1 cellular context compared by ENCODE assay signal in the genomic region with DNA sequence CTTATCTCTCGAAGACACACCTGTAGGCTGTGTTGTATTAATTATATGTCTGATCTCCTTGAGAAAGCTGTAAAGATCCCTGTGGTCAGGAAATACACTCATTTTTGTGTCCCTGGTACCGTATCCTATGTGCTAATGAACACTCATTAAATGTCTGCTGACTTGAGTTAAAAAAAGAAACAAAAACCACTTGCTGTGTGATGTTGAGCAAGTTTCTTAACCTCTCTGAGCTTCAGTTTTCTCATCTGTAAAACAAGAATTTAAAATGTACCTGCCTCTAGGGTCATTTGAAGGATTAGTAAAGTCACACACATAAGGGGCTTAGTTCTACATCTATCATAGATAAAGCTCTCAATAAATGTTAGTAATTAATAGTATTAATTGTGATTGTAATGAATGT.
TF ChIP-seq lines count a peak whose summit lies in the region.

No MANE protein-coding gene starts in this region.

TF ChIP-seq in K562, 482 proteins besides CTCF, POLR2A, EP300 and RAD21 (continued from another document and continues in another):
- TF ChIP-seq, protein P1, sequence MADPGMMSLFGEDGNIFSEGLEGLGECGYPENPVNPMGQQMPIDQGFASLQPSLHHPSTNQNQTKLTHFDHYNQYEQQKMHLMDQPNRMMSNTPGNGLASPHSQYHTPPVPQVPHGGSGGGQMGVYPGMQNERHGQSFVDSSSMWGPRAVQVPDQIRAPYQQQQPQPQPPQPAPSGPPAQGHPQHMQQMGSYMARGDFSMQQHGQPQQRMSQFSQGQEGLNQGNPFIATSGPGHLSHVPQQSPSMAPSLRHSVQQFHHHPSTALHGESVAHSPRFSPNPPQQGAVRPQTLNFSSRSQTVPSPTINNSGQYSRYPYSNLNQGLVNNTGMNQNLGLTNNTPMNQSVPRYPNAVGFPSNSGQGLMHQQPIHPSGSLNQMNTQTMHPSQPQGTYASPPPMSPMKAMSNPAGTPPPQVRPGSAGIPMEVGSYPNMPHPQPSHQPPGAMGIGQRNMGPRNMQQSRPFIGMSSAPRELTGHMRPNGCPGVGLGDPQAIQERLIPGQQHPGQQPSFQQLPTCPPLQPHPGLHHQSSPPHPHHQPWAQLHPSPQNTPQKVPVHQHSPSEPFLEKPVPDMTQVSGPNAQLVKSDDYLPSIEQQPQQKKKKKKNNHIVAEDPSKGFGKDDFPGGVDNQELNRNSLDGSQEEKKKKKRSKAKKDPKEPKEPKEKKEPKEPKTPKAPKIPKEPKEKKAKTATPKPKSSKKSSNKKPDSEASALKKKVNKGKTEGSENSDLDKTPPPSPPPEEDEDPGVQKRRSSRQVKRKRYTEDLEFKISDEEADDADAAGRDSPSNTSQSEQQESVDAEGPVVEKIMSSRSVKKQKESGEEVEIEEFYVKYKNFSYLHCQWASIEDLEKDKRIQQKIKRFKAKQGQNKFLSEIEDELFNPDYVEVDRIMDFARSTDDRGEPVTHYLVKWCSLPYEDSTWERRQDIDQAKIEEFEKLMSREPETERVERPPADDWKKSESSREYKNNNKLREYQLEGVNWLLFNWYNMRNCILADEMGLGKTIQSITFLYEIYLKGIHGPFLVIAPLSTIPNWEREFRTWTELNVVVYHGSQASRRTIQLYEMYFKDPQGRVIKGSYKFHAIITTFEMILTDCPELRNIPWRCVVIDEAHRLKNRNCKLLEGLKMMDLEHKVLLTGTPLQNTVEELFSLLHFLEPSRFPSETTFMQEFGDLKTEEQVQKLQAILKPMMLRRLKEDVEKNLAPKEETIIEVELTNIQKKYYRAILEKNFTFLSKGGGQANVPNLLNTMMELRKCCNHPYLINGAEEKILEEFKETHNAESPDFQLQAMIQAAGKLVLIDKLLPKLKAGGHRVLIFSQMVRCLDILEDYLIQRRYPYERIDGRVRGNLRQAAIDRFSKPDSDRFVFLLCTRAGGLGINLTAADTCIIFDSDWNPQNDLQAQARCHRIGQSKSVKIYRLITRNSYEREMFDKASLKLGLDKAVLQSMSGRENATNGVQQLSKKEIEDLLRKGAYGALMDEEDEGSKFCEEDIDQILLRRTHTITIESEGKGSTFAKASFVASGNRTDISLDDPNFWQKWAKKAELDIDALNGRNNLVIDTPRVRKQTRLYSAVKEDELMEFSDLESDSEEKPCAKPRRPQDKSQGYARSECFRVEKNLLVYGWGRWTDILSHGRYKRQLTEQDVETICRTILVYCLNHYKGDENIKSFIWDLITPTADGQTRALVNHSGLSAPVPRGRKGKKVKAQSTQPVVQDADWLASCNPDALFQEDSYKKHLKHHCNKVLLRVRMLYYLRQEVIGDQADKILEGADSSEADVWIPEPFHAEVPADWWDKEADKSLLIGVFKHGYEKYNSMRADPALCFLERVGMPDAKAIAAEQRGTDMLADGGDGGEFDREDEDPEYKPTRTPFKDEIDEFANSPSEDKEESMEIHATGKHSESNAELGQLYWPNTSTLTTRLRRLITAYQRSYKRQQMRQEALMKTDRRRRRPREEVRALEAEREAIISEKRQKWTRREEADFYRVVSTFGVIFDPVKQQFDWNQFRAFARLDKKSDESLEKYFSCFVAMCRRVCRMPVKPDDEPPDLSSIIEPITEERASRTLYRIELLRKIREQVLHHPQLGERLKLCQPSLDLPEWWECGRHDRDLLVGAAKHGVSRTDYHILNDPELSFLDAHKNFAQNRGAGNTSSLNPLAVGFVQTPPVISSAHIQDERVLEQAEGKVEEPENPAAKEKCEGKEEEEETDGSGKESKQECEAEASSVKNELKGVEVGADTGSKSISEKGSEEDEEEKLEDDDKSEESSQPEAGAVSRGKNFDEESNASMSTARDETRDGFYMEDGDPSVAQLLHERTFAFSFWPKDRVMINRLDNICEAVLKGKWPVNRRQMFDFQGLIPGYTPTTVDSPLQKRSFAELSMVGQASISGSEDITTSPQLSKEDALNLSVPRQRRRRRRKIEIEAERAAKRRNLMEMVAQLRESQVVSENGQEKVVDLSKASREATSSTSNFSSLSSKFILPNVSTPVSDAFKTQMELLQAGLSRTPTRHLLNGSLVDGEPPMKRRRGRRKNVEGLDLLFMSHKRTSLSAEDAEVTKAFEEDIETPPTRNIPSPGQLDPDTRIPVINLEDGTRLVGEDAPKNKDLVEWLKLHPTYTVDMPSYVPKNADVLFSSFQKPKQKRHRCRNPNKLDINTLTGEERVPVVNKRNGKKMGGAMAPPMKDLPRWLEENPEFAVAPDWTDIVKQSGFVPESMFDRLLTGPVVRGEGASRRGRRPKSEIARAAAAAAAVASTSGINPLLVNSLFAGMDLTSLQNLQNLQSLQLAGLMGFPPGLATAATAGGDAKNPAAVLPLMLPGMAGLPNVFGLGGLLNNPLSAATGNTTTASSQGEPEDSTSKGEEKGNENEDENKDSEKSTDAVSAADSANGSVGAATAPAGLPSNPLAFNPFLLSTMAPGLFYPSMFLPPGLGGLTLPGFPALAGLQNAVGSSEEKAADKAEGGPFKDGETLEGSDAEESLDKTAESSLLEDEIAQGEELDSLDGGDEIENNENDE (IDR thresholded peaks at IDR 0.05; ENCODE audit: low read depth, low read length): no peak
- TF ChIP-seq, protein P2, sequence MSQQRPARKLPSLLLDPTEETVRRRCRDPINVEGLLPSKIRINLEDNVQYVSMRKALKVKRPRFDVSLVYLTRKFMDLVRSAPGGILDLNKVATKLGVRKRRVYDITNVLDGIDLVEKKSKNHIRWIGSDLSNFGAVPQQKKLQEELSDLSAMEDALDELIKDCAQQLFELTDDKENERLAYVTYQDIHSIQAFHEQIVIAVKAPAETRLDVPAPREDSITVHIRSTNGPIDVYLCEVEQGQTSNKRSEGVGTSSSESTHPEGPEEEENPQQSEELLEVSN (IDR thresholded peaks at IDR 0.05; ENCODE audit: borderline replicate concordance in 1 of 2, extremely low read depth in 1 of 2, insufficient read depth in 1 of 2, insufficient read length in 1 of 2, low read depth in 1 of 2, low read length in 1 of 2, poor library complexity in 1 of 2, severe bottlenecking in 1 of 2): no peak
- TF ChIP-seq, protein P3, sequence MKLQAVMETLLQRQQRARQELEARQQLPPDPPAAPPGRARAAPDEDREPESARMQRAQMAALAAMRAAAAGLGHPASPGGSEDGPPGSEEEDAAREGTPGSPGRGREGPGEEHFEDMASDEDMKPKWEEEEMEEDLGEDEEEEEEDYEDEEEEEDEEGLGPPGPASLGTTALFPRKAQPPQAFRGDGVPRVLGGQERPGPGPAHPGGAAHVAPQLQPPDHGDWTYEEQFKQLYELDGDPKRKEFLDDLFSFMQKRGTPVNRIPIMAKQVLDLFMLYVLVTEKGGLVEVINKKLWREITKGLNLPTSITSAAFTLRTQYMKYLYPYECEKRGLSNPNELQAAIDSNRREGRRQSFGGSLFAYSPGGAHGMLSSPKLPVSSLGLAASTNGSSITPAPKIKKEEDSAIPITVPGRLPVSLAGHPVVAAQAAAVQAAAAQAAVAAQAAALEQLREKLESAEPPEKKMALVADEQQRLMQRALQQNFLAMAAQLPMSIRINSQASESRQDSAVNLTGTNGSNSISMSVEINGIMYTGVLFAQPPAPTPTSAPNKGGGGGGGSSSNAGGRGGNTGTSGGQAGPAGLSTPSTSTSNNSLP (IDR thresholded peaks at IDR 0.05; ENCODE audit: borderline replicate concordance, low read depth, low read length): no peak
- no peak for TF ChIP-seq RAD51 (IDR thresholded peaks at IDR 0.05; ENCODE audit: borderline replicate concordance, low read depth)
- peak; percentile 95 for TF ChIP-seq RBM25 (IDR thresholded peaks at IDR 0.05; ENCODE audit: low read depth, low read length, severe bottlenecking)
- no peak for TF ChIP-seq HEY1 (CRISPR knock-in tag; IDR thresholded peaks at IDR 0.05; ENCODE audit: borderline replicate concordance)
- no peak for TF ChIP-seq MTA2 (IDR thresholded peaks at IDR 0.05; ENCODE audit: low read depth)
- no peak for TF ChIP-seq GABPB2 (CRISPR knock-in tag; conservative IDR thresholded peaks at IDR 0.05)
- no peak for TF ChIP-seq NFIX (CRISPR knock-in tag; IDR thresholded peaks at IDR 0.05; ENCODE audit: low read depth)
- TF ChIP-seq NFE2L1 (tag; IDR thresholded peaks at IDR 0.05; ENCODE audit: borderline replicate concordance, low read depth): no peak
- TF ChIP-seq, protein P4, sequence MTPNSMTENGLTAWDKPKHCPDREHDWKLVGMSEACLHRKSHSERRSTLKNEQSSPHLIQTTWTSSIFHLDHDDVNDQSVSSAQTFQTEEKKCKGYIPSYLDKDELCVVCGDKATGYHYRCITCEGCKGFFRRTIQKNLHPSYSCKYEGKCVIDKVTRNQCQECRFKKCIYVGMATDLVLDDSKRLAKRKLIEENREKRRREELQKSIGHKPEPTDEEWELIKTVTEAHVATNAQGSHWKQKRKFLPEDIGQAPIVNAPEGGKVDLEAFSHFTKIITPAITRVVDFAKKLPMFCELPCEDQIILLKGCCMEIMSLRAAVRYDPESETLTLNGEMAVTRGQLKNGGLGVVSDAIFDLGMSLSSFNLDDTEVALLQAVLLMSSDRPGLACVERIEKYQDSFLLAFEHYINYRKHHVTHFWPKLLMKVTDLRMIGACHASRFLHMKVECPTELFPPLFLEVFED (CRISPR knock-in tag; conservative IDR thresholded peaks at IDR 0.05): no peak
- peak; percentile 86; the same call in 1 of the 2 replicates for TF ChIP-seq BCOR (IDR thresholded peaks at IDR 0.05)
- no peak for TF ChIP-seq RB1 (IDR thresholded peaks at IDR 0.05; ENCODE audit: low read depth)
- TF ChIP-seq CREBBP (IDR thresholded peaks at IDR 0.05; ENCODE audit: low read depth, low read length): no peak
- TF ChIP-seq MCM2 (IDR thresholded peaks at IDR 0.05; ENCODE audit: low read depth): no peak
- TF ChIP-seq CBFB (CRISPR knock-in tag; IDR thresholded peaks at IDR 0.05): no peak
- TF ChIP-seq, protein P5, sequence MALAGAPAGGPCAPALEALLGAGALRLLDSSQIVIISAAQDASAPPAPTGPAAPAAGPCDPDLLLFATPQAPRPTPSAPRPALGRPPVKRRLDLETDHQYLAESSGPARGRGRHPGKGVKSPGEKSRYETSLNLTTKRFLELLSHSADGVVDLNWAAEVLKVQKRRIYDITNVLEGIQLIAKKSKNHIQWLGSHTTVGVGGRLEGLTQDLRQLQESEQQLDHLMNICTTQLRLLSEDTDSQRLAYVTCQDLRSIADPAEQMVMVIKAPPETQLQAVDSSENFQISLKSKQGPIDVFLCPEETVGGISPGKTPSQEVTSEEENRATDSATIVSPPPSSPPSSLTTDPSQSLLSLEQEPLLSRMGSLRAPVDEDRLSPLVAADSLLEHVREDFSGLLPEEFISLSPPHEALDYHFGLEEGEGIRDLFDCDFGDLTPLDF (CRISPR knock-in tag; IDR thresholded peaks at IDR 0.05): no peak
- TF ChIP-seq, protein P6, sequence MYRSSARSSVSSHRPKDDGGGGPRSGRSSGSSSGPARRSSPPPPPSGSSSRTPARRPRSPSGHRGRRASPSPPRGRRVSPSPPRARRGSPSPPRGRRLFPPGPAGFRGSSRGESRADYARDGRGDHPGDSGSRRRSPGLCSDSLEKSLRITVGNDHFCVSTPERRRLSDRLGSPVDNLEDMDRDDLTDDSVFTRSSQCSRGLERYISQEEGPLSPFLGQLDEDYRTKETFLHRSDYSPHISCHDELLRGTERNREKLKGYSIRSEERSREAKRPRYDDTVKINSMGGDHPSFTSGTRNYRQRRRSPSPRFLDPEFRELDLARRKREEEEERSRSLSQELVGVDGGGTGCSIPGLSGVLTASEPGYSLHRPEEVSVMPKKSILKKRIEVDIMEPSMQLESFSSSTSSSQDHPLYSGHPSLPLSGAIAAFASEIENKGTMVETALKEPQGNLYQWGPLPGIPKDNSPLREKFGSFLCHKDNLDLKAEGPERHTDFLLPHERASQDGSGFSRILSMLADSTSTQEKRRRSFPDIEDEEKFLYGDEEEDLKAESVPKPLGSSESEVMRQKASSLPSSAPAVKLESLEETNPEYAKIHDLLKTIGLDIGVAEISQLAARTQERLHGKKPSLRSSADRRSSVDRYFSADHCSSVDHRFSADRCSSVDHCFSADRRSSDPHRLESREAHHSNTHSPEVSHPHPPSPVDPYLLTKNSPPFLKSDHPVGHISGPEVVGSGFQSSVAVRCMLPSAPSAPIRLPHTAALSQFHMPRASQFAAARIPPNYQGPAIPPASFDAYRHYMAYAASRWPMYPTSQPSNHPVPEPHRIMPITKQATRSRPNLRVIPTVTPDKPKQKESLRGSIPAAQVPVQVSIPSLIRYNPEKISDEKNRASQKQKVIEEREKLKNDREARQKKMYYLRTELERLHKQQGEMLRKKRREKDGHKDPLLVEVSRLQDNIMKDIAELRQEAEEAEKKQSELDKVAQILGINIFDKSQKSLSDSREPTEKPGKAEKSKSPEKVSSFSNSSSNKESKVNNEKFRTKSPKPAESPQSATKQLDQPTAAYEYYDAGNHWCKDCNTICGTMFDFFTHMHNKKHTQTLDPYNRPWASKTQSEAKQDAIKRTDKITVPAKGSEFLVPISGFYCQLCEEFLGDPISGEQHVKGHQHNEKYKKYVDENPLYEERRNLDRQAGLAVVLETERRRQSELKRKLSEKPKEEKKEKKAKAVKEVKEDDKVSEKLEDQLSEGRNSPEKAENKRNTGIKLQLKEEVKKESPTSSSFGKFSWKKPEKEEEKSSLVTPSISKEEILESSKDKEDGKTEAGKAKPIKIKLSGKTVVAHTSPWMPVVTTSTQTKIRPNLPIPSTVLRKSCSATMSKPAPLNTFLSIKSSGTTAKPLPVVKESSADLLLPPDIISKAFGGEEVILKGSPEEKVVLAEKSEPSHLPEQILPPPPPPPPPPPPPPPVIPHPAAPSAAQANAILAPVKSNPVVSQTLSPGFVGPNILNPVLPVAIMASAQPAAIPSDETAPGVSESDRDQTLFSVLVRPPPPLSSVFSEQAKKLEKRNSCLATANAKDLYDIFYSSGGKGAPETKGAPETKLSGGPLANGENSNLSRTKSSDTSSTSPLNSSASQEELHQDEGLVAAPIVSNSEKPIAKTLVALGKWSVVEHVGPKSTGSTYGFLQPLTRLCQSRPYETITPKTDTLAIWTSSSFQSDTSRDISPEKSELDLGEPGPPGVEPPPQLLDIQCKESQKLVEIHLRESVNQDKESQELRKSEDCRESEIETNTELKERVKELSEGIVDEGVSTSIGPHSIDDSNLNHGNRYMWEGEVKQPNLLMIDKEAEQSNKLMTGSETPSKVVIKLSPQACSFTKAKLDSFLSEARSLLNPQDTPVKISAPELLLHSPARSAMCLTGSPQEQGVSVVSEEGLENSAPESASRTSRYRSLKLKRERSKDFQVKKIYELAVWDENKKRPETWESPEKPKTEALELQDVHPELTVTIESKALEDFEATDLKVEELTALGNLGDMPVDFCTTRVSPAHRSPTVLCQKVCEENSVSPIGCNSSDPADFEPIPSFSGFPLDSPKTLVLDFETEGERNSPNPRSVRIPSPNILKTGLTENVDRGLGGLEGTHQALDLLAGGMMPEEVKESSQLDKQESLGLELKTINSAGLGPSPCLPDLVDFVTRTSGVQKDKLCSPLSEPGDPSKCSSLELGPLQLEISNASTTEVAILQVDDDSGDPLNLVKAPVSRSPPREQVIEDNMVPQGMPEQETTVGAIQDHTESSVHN (IDR thresholded peaks at IDR 0.05; ENCODE audit: borderline replicate concordance in 1 of 2, low read depth in 1 of 2): no peak
- TF ChIP-seq, protein P7, sequence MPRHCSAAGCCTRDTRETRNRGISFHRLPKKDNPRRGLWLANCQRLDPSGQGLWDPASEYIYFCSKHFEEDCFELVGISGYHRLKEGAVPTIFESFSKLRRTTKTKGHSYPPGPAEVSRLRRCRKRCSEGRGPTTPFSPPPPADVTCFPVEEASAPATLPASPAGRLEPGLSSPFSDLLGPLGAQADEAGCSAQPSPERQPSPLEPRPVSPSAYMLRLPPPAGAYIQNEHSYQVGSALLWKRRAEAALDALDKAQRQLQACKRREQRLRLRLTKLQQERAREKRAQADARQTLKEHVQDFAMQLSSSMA (CRISPR knock-in tag; IDR thresholded peaks at IDR 0.05): no peak
- TF ChIP-seq ELF2 (CRISPR knock-in tag; IDR thresholded peaks at IDR 0.05): no peak
- no peak for TF ChIP-seq FOXA3 (CRISPR knock-in tag; conservative IDR thresholded peaks at IDR 0.05 in 1 of 2, IDR thresholded peaks at IDR 0.05 in 1 of 2)
- TF ChIP-seq ZNF134 (CRISPR knock-in tag; conservative IDR thresholded peaks at IDR 0.05): no peak
- TF ChIP-seq ZNF445 (CRISPR knock-in tag; IDR thresholded peaks at IDR 0.05; ENCODE audit: low read depth): no peak
- 0 out of 2 replicates have a peak, but pooled peaks have one; percentile 31 for TF ChIP-seq SMARCA5 (IDR thresholded peaks at IDR 0.05)
- peak in 1 of 2 experiments; percentile 49; a peak in 3 of 4 replicates for TF ChIP-seq KDM1A (IDR thresholded peaks at IDR 0.05)
- TF ChIP-seq FOS (IDR thresholded peaks at IDR 0.05; ENCODE audit: extremely low read depth, insufficient read length): no peak
- TF ChIP-seq ZNF239 (CRISPR knock-in tag; IDR thresholded peaks at IDR 0.05): no peak
- TF ChIP-seq RFX5 (IDR thresholded peaks at IDR 0.05; ENCODE audit: low read depth, low read length): no peak
